ENCODE assay signal across 8 cellular contexts in the genomic region with DNA sequence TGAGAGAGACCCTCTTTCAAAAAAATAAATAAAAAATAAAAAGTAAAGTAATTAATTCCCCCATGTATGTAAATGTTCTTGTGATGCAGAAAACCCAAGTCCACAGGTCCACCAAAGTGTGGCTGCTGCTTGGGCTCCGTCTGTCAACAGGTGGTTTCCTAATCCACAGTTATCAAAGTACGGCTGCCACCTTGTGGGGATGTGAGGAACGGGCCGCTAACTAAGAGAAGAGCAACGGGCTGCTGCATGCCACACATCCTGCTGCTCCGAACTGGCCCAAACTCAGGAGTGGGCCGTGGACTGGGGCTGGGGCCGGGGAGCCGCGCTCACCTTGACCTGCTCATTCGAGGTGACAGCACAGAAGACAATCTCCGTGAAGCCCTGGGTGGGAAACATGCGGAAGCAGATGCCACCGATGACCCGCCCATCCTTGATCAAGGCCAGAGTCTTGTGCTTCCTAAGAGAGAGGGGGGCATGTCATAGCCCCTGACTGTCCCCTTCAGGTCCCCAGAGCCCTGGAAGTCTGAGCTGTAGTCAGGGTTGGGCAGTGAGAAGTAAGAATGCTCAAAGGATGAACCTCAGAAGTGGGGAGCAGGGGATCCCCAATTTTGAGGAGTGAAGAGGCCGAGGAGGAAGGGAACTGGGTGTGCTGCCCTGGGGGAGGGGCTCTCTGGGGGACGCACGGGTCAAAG. TPM values are rescaled to one million over a fixed set of nuclear protein-coding genes. Genes with fewer than 3 reads are reported as not detected.
A peak's percentile ranks its signal among the peaks of the same experiment; 100 is the strongest.
DNase-seq lines count a peak whose midpoint lies in the region; ATAC-seq, FAIRE-seq and TF ChIP-seq lines count a peak whose summit lies in the region.

No MANE protein-coding gene starts in this region.

- H3K9me2 ChIP-seq in Karpas-422 (replicated peaks; ENCODE audit: insufficient read depth, low read length) = no peaks in the 10 kb centered on the region

- no peak overlapping the region for H3K4me3 ChIP-seq in Karpas-422 (ENCODE audit: low read length)

- ATAC-seq in naive thymus-derived CD8-positive, alpha-beta T cell = peak; percentile 34
- peak; percentile 48 for ATAC-seq in stimulated activated effector memory CD8-positive, alpha-beta T cell treated with anti-CD3 and anti-CD28 coated beads, Interleukin-12 subunit alpha, Interleukin-12 subunit beta, amount 100 ng/mL, for 72 hours

- H3K27me3 ChIP-seq in Karpas-422 (ENCODE audit: low read length) = no peaks in the 10 kb centered on the region

- no peaks in the 10 kb centered on the region for H4K20me1 ChIP-seq in Karpas-422 (ENCODE audit: insufficient read depth, low read depth, low read length)

- no peaks in the 10 kb centered on the region for H3K9me3 ChIP-seq in Karpas-422 (ENCODE audit: low read length)

- H3K9me3 Mint-ChIP-seq in naive thymus-derived CD8-positive, alpha-beta T cell = no peaks in the 10 kb centered on the region
- H3K9me3 Mint-ChIP-seq in stimulated activated effector memory CD8-positive, alpha-beta T cell treated with anti-CD3 and anti-CD28 coated beads, Interleukin-12 subunit alpha, Interleukin-12 subunit beta, amount 100 ng/mL, for 72 hours = no peaks in the 10 kb centered on the region

- H3K9ac ChIP-seq in Karpas-422 (ENCODE audit: low read length) = no peak overlapping the region

- peaks cover 13% of the 10 kb centered on the region for H3K79me2 ChIP-seq in Karpas-422 (ENCODE audit: low read length)

- peak; percentile 83 for DNase-seq in D721Med (ENCODE audit: insufficient read length, low spot score)
- DNase-seq in Karpas-422 = peak; percentile 95
- DNase-seq in OCI-M1 (lab: John Stamatoyannopoulos, UW) = peak; percentile 87
- DNase-seq in activated T-cell treated with anti-CD3 and anti-CD28 coated beads for 24 hours (ENCODE audit: low read depth) = peak; percentile 75
- DNase-seq in erythroblast (lab: John Stamatoyannopoulos, UW) = peak; percentile 76 to 87
- DNase-seq in naive thymus-derived CD8-positive, alpha-beta T cell = peak; percentile 67 to 92 (median 82)
- peak; percentile 62 to 87 for DNase-seq in stimulated activated effector memory CD8-positive, alpha-beta T cell treated with anti-CD3 and anti-CD28 coated beads, Interleukin-12 subunit alpha, Interleukin-12 subunit beta, amount 100 ng/mL, for 72 hours (ENCODE audit: low spot score in 2 of 2)
- no peak for DNase-seq in GOT3 (lab: John Stamatoyannopoulos, UW)

- TF ChIP-seq POLR2A in erythroblast (IDR thresholded peaks at IDR 0.05; ENCODE audit: low read length) = no peak

- H3K36me3 Mint-ChIP-seq in naive thymus-derived CD8-positive, alpha-beta T cell = peaks cover 5 to 20% (median 6%) of the 10 kb centered on the region in 3 donors
- peaks cover 44% of the 10 kb centered on the region for H3K36me3 Mint-ChIP-seq in stimulated activated effector memory CD8-positive, alpha-beta T cell treated with anti-CD3 and anti-CD28 coated beads, Interleukin-12 subunit alpha, Interleukin-12 subunit beta, amount 100 ng/mL, for 72 hours

- H2AFZ ChIP-seq in Karpas-422 (ENCODE audit: low read length) = no peak overlapping the region

- POLR2A ChIA-PET in naive thymus-derived CD8-positive, alpha-beta T cell (lab: Charles Lee) = interaction anchor here (2.7 kb wide), 1 partner anchor 49 kb away, joined by 8 read pairs; no protein-coding TSS in a partner anchor

- H3K4me1 ChIP-seq in Karpas-422 (ENCODE audit: low read length) = peaks cover 73% of the 10 kb centered on the region

- H3K4me1 Mint-ChIP-seq in naive thymus-derived CD8-positive, alpha-beta T cell = peaks cover 18 to 57% (median 50%) of the 10 kb centered on the region in 4 donors
- H3K4me1 Mint-ChIP-seq in stimulated activated effector memory CD8-positive, alpha-beta T cell treated with anti-CD3 and anti-CD28 coated beads, Interleukin-12 subunit alpha, Interleukin-12 subunit beta, amount 100 ng/mL, for 72 hours = peaks cover 58% of the 10 kb centered on the region

- peak; percentile 64 for FAIRE-seq in D721Med (lab: Jason Lieb, UNC)

- peak overlapping the region; percentile 80 for H3K27ac ChIP-seq in Karpas-422 (ENCODE audit: low read length)

- peak overlapping the region in 9 of 10 donors; percentile 2 to 89 (median 63) for H3K27ac Mint-ChIP-seq in naive thymus-derived CD8-positive, alpha-beta T cell
- no peak overlapping the region for H3K27ac Mint-ChIP-seq in stimulated activated effector memory CD8-positive, alpha-beta T cell treated with anti-CD3 and anti-CD28 coated beads, Interleukin-12 subunit alpha, Interleukin-12 subunit beta, amount 100 ng/mL, for 72 hours

- H3K27me3 Mint-ChIP-seq in naive thymus-derived CD8-positive, alpha-beta T cell = no peaks in the 10 kb centered on the region

- peak; percentile 99 for TF ChIP-seq CTCF in D721Med (IDR thresholded peaks at IDR 0.05; ENCODE audit: insufficient read depth, missing control alignments)

- H3K4me3 Mint-ChIP-seq in naive thymus-derived CD8-positive, alpha-beta T cell = peak overlapping the region in 2 of 10 donors; percentile 47 to 65
- no peak overlapping the region for H3K4me3 Mint-ChIP-seq in stimulated activated effector memory CD8-positive, alpha-beta T cell treated with anti-CD3 and anti-CD28 coated beads, Interleukin-12 subunit alpha, Interleukin-12 subunit beta, amount 100 ng/mL, for 72 hours

- no peaks in the 10 kb centered on the region for H3K36me3 ChIP-seq in Karpas-422 (ENCODE audit: insufficient read depth, low read length)

- peak overlapping the region; percentile 5 for H3K4me2 ChIP-seq in Karpas-422 (ENCODE audit: low read depth, low read length, poor library complexity, severe bottlenecking)

RNA-seq across cellular contexts. Expression of a gene that starts 4.3 kb away (rescaled TPM):
- total RNA-seq in Karpas-422 (2014; rRNA removed; shearing (Covaris generic); ENCODE audit: low replicate concordance) = 26.7 and 34.6 TPM in 2 replicates
- total RNA-seq in naive thymus-derived CD8-positive, alpha-beta T cell = 10 to 100 TPM; 65.3 to 73.3 TPM
- 10 to 100 TPM in 1 of 3 donors, 1 to 10 TPM in 2; 5.1 to 11.8 (median 8.8) TPM for polyA plus RNA-seq in naive thymus-derived CD8-positive, alpha-beta T cell

RNA-seq across cellular contexts. Expression of a gene that starts 4.3 kb away (rescaled TPM):
- 12.6 and 20.3 TPM in 2 replicates for total RNA-seq in Karpas-422 (2014; rRNA removed; shearing (Covaris generic); ENCODE audit: low replicate concordance)
- 10 to 100 TPM; 53.1 to 57.3 TPM for total RNA-seq in naive thymus-derived CD8-positive, alpha-beta T cell
- 10 to 100 TPM in 2 of 3 donors, 1 to 10 TPM in 1; 7.3 to 21.7 (median 13.6) TPM for polyA plus RNA-seq in naive thymus-derived CD8-positive, alpha-beta T cell

RNA-seq across cellular contexts. Expression of a gene that starts 5.8 kb away (rescaled TPM):
- 0.29 and 0.37 TPM in 2 replicates for total RNA-seq in Karpas-422 (2014; rRNA removed; shearing (Covaris generic); ENCODE audit: low replicate concordance)
- not detected for total RNA-seq in naive thymus-derived CD8-positive, alpha-beta T cell
- polyA plus RNA-seq in naive thymus-derived CD8-positive, alpha-beta T cell = not detected

RNA-seq across cellular contexts. Expression of a gene that starts 18.6 kb away (rescaled TPM):
- not detected in 2 replicates for total RNA-seq in Karpas-422 (2014; rRNA removed; shearing (Covaris generic); ENCODE audit: low replicate concordance)
- total RNA-seq in naive thymus-derived CD8-positive, alpha-beta T cell = under 1 TPM; 0.18 to 0.36 TPM
- polyA plus RNA-seq in naive thymus-derived CD8-positive, alpha-beta T cell = under 1 TPM in 2 of 3 donors, not detected in 1; 0.09 to 0.10 TPM

RNA-seq across cellular contexts. Expression of a gene that starts 37.9 kb away (rescaled TPM):
- total RNA-seq in Karpas-422 (2014; rRNA removed; shearing (Covaris generic); ENCODE audit: low replicate concordance) = 56.9 and 59.5 TPM in 2 replicates
- total RNA-seq in naive thymus-derived CD8-positive, alpha-beta T cell = 10 to 100 TPM; 63.6 to 73.5 TPM
- polyA plus RNA-seq in naive thymus-derived CD8-positive, alpha-beta T cell = 10 to 100 TPM; 57.3 to 88.4 (median 60.6) TPM
